In the genomic region with DNA sequence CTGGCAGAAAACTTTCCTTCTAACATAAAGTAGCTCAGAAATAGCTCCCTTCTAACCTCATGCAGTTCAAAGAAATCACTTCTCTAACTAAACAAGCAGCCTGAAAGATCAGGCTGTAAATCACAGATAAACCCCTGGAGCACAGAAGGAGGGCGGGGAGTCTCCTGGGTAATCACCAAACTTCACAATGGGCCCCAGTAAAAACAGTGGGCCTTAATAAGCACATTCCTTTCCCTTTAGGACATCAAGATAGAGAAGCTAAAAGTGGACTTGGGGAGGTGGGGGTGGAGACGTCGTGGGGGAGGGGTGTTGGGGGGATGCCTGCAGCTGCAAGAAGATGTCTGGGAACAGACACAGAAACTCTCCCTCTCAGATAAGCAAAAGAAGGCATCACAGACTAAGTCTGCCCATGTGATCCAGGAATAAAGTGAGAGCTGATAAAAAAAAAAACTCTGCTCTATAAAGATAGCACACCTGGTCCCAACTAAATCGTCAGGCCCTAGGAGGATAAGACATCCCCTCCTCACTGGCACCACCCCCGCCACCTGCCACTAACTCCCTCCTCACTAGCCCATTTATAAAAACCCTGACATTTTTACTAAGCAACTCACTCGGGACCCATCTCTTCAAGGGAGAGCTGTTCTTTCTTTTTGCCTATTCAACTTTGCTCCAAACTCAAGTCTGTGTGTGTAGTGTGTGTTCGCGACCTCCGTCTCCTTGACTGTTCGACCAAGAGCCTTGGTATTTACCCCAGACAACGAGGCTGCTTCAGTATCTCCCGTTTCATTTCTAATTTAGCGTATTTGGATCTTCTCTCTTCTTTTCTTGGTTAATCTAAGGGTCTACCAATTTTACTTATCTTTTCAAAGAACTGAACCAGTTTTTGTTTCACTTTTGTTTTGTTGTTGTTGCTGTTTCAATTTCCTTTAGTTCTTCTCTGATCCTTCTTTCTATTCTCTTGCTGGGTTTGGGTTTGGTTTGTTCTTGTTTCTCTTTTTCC, we compare ENCODE assay signal across 8 cellular contexts. TPM values are rescaled to one million over a fixed set of nuclear protein-coding genes. Genes with fewer than 3 reads are reported as not detected.
DNase-seq lines count a peak whose midpoint lies in the region; ATAC-seq and TF ChIP-seq lines count a peak whose summit lies in the region.

No MANE protein-coding gene starts in this region.

- H3K27me3 ChIP-seq in heart right ventricle = no peaks in the 10 kb centered on the region
- H3K27me3 ChIP-seq in rectal smooth muscle tissue (ENCODE audit: control insufficient read depth, insufficient read depth, low read length) = no peaks in the 10 kb centered on the region

- H3K36me3 ChIP-seq in heart right ventricle = no peaks in the 10 kb centered on the region
- H3K36me3 ChIP-seq in rectal smooth muscle tissue (ENCODE audit: control insufficient read depth, insufficient read depth, low read length) = no peaks in the 10 kb centered on the region

- H3K27ac ChIP-seq in heart right ventricle (peak overlapping the region; percentile 60 to 94 (median 78)), rectal smooth muscle tissue (ENCODE audit: low read depth, low read length) (peak overlapping the region; percentile 87)

- DNase-seq in GM12865 (ENCODE audit: low read depth) (peak; percentile 16), HT-29 (ENCODE audit: low spot score) (peak; percentile 35), heart right ventricle (peak; percentile 28 to 29), NCI-H2081 (lab: John Stamatoyannopoulos, UW) (no peak), SIG-M5 (lab: John Stamatoyannopoulos, UW) (no peak), AML-193 (lab: John Stamatoyannopoulos, UW) (no peak)
- DNase-seq in activated effector memory CD4-positive, alpha-beta T cell treated with anti-CD3 and anti-CD28 coated beads, Interleukin-2, amount 50 U/mL, for 16 hours = peak; percentile 67

- TF ChIP-seq CTCF in GM12865 (IDR thresholded peaks at IDR 0.05; ENCODE audit: insufficient read depth, low read depth, low read length, missing control alignments) (no peak), heart right ventricle (IDR thresholded peaks at IDR 0.05) (no peak)

- 4 to 5% methylated on average over 13 of the region's 13 CpGs for WGBS in heart right ventricle, 2 donors

- peak overlapping the region; percentile 45 for H3K9ac ChIP-seq in rectal smooth muscle tissue (ENCODE audit: low read length)

- intact Hi-C loops in heart right ventricle (cut with DNase I) = no loop called here

- peaks cover 6 to 60% (median 41%) of the 10 kb centered on the region in 9 donors for H3K4me1 ChIP-seq in heart right ventricle
- H3K4me1 ChIP-seq in rectal smooth muscle tissue (ENCODE audit: control insufficient read depth, insufficient read depth, low read length) = no peaks in the 10 kb centered on the region

- ATAC-seq in heart right ventricle = peak; percentile 65 to 84 (median 72)

- H3K9me3 ChIP-seq in heart right ventricle = peaks cover 0 to 18% (median 0%) of the 10 kb centered on the region in 11 donors

- H3K4me3 ChIP-seq in GM12865 (ENCODE audit: low read depth, low read length) = peak overlapping the region; percentile 42
- H3K4me3 ChIP-seq in heart right ventricle = peak overlapping the region; percentile 7 to 59 (median 46)
- peak overlapping the region; percentile 75 for H3K4me3 ChIP-seq in rectal smooth muscle tissue (ENCODE audit: low read length)

RNA-seq across cellular contexts. Expression of gene DNAJC15, which starts 31.7 kb away (rescaled TPM):
- 4.7 and 7.2 TPM in 2 replicates for total RNA-seq in HT-29 (2014; rRNA removed; shearing (Covaris generic))
- 10 to 100 TPM; 16.7 to 32.1 (median 28.1) TPM for total RNA-seq in heart right ventricle
- 10 to 100 TPM; 14.4 to 36.7 TPM for polyA plus RNA-seq in heart right ventricle

Comparison
In these comparisons a context has a peak if more than half of its experiments do, and no peak if none do; other contexts are left out.
1. DNase-seq: peak in GM12865 (single experiment), HT-29 (single experiment), activated effector memory CD4-positive, alpha-beta T cell treated with anti-CD3 and anti-CD28 coated beads, Interleukin-2, amount 50 U/mL, for 16 hours (single experiment) and heart right ventricle (2 of 2); none in NCI-H2081 (0 of 2), SIG-M5 (single experiment) and AML-193 (0 of 2).
2. Peak in every context shown above with its lines, with median percentiles within 50 percentile points of each other: H3K4me3 ChIP-seq.